ENCODE assay signal across 9 cellular contexts in the genomic region with DNA sequence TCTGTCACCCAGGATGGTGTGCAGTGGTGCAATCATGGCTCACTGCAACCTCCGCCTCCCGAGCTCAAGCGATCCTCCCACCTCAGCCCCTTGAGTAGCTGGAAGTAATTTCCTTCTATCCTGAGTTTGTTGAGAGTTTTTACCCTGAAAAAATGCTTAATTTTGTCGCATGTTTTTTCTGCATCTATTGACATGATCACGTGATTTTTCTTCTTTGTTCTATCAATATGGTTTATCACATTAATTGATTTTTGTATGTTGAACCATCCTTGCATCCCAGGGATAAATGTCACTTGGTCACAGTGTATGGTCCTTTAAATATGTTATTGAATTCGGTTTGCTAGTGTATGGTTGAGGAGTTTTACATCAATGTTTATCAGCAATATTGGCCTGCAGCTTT. TPM values are rescaled to one million over a fixed set of nuclear protein-coding genes. Genes with fewer than 3 reads are reported as not detected.
"Had no signal": no experiment of that assay in that cellular context is flagged by ENCODE, and none has a peak within 500 bp of the region (broad histone marks: within the 10 kb centered on the region; RNA-seq: fewer than 3 reads in every experiment).

No MANE protein-coding gene starts in this region.

- H3K27ac Mint-ChIP-seq: H9, IgD-negative memory B cell had no signal

- DNase-seq: GM23248, H9, HCEC 1CT, KG1 had no signal

- H3K9me3 Mint-ChIP-seq: H9 had no signal

- H3K36me3 Mint-ChIP-seq: IgD-negative memory B cell had no signal

- FAIRE-seq: H1, H54, HTR-8/SVneo had no signal

- H3K4me3 ChIP-seq: GM23248 had no signal

- H3K4me3 Mint-ChIP-seq: H9, IgD-negative memory B cell had no signal

- H3K9ac ChIP-seq: GM23248 had no signal

- H3K4me1 Mint-ChIP-seq: IgD-negative memory B cell had no signal

- H3K27ac ChIP-seq: GM23248 had no signal

- H2AFZ ChIP-seq: GM23248 had no signal

RNA-seq across cellular contexts. Expression of a gene that starts 11.9 kb away (rescaled TPM):
- total RNA-seq: GM23248, H1, H9, HT-29 had no signal
- polyA plus RNA-seq: GM23248, H1, IgD-negative memory B cell had no signal

RNA-seq across cellular contexts. Expression of a gene that starts 48.7 kb away (rescaled TPM):
- total RNA-seq: GM23248, H1, H9, HT-29 had no signal
- polyA plus RNA-seq: GM23248, H1, IgD-negative memory B cell had no signal

RNA-seq across cellular contexts. Expression of a gene that starts 59.5 kb away (rescaled TPM):
- total RNA-seq: GM23248, H1, H9, HT-29 had no signal
- polyA plus RNA-seq: GM23248, H1, IgD-negative memory B cell had no signal
